In the genomic region with DNA sequence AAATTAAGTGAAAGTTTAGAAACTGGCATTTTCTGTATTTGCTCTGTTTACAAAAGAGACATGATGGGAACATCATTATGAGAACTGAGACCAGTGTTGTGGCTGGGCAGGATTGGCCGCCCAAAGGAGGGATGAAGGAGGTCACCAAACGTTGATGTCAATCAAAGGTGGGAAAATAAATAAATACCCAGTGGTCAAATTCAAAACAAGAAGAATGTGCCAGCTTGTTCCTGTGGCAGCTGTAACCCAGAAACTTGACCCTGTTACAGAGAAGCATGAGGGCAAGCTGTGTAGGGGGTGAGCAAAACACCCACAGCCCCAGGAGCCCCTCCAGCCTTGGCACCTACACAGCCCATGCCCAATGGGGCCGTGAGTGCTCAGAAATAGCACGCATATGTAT, we compare ENCODE assay signal across 31 cellular contexts.
"Had no signal": no experiment of that assay in that cellular context is flagged by ENCODE, and none has a peak within 500 bp of the region (broad histone marks: within the 10 kb centered on the region; RNA-seq: fewer than 3 reads in every experiment).

No MANE protein-coding gene starts in this region.

- H3K4me2 ChIP-seq: smooth muscle cell had no signal

- ATAC-seq: naive thymus-derived CD8-positive, alpha-beta T cell; natural killer cell treated with Interleukin-12 subunit alpha and Interleukin-12 subunit beta and Interleukin-15 and Interleukin-18, amount 100 ng/mL, for 72 hours; pancreas; psoas muscle; right cardiac atrium; right lobe of liver; stimulated activated memory B cell treated with anti-CD40 and anti-IgM and Interleukin-4, amounts not matched to agents 10 μg/mL and 1 μg/mL and 100 μg/mL, for 72 hours; stimulated activated naive CD8-positive, alpha-beta T cell treated with anti-CD3 and anti-CD28 coated beads, Interleukin-15, amount 100 ng/mL, for 72 hours; stimulated activated naive CD8-positive, alpha-beta T cell treated with anti-CD3 and anti-CD28 coated beads, Interleukin-15, Interleukin-2, amounts not matched to agents 100 U/mL and 50 U/mL, for 24 hours had no signal

- H3K9me3 Mint-ChIP-seq: natural killer cell treated with Interleukin-12 subunit alpha and Interleukin-12 subunit beta and Interleukin-15 and Interleukin-18, amount 100 ng/mL, for 72 hours; nephron progenitor cell; stimulated activated memory B cell treated with anti-CD40 and anti-IgM and Interleukin-4, amounts not matched to agents 10 μg/mL and 1 μg/mL and 100 μg/mL, for 72 hours; stimulated activated naive CD8-positive, alpha-beta T cell treated with anti-CD3 and anti-CD28 coated beads, Interleukin-15, amount 100 ng/mL, for 72 hours; type B pancreatic cell had no signal

- H3K27me3 ChIP-seq: neutrophil, pancreas, right lobe of liver, sigmoid colon, spleen, suprapubic skin, testis, tibial artery, transverse colon, vagina had no signal

- H3K27ac Mint-ChIP-seq: natural killer cell treated with Interleukin-12 subunit alpha and Interleukin-12 subunit beta and Interleukin-15 and Interleukin-18, amount 100 ng/mL, for 72 hours; progenitor cell of endocrine pancreas; stimulated activated memory B cell treated with anti-CD40 and anti-IgM and Interleukin-4, amounts not matched to agents 10 μg/mL and 1 μg/mL and 100 μg/mL, for 72 hours; stimulated activated naive CD8-positive, alpha-beta T cell treated with anti-CD3 and anti-CD28 coated beads, Interleukin-15, amount 100 ng/mL, for 72 hours; type B pancreatic cell had no signal

- H3K4me3 ChIP-seq: pancreas, psoas muscle, right lobe of liver, sigmoid colon, skin epidermis, smooth muscle cell, spleen, suprapubic skin, testis, tibial artery, transverse colon, vagina had no signal

- H3K4me1 ChIP-seq: psoas muscle, right lobe of liver, sigmoid colon, spleen, testis, tibial artery, transverse colon, vagina had no signal

- H3K9me3 ChIP-seq: neutrophil, pancreas, psoas muscle, right lobe of liver, sigmoid colon, spleen, suprapubic skin, testis, tibial artery, transverse colon, vagina had no signal

- H3K4me3 Mint-ChIP-seq: naive thymus-derived CD8-positive, alpha-beta T cell; natural killer cell treated with Interleukin-12 subunit alpha and Interleukin-12 subunit beta and Interleukin-15 and Interleukin-18, amount 100 ng/mL, for 72 hours; nephron progenitor cell; neural crest cell; stimulated activated memory B cell treated with anti-CD40 and anti-IgM and Interleukin-4, amounts not matched to agents 10 μg/mL and 1 μg/mL and 100 μg/mL, for 72 hours; stimulated activated naive CD8-positive, alpha-beta T cell treated with anti-CD3 and anti-CD28 coated beads, Interleukin-15, amount 100 ng/mL, for 72 hours; type B pancreatic cell had no signal

- DNase-seq: naive thymus-derived CD8-positive, alpha-beta T cell; nephron progenitor cell; nucleus accumbens; pancreas; psoas muscle; right cardiac atrium; right lobe of liver; sigmoid colon; spleen; stimulated activated CD4-positive, alpha-beta T cell treated with anti-CD3 and anti-CD28 coated beads, Interleukin-12 subunit alpha, Interleukin-12 subunit beta, amount 100 ng/mL, for 4 hours; stimulated activated CD4-positive, alpha-beta T cell treated with anti-CD3 and anti-CD28 coated beads, Interleukin-1b, Interleukin-23, amount 100 ng/mL, for 48 hours; stimulated activated CD4-positive, alpha-beta T cell treated with anti-CD3 and anti-CD28 coated beads, Interleukin-4, amount 100 ng/mL, for 1 hour; stimulated activated CD4-positive, alpha-beta T cell treated with anti-CD3 and anti-CD28 coated beads, Interleukin-4, amount 100 ng/mL, for 4 hours; stimulated activated CD8-positive, alpha-beta memory T cell treated with anti-CD3 and anti-CD28 coated beads, Interleukin-4, amount 100 ng/mL, for 48 hours; stimulated activated naive CD4-positive, alpha-beta T cell; stimulated activated naive CD8-positive, alpha-beta T cell treated with anti-CD3 and anti-CD28 coated beads, Interleukin-15, amount 100 ng/mL, for 72 hours; stimulated activated naive CD8-positive, alpha-beta T cell treated with anti-CD3 and anti-CD28 coated beads, Interleukin-15, Interleukin-2, amounts not matched to agents 100 U/mL and 50 U/mL, for 24 hours; substantia nigra; testis; tibial artery; transverse colon had no signal

- H3K4me1 Mint-ChIP-seq: stimulated activated memory B cell treated with anti-CD40 and anti-IgM and Interleukin-4, amounts not matched to agents 10 μg/mL and 1 μg/mL and 100 μg/mL, for 72 hours; stimulated activated naive CD8-positive, alpha-beta T cell treated with anti-CD3 and anti-CD28 coated beads, Interleukin-15, amount 100 ng/mL, for 72 hours had no signal

- H3K36me3 ChIP-seq: neutrophil, pancreas, right lobe of liver, suprapubic skin, transverse colon, vagina had no signal

- H3K27me3 Mint-ChIP-seq: naive thymus-derived CD8-positive, alpha-beta T cell; natural killer cell treated with Interleukin-12 subunit alpha and Interleukin-12 subunit beta and Interleukin-15 and Interleukin-18, amount 100 ng/mL, for 72 hours; progenitor cell of endocrine pancreas; stimulated activated memory B cell treated with anti-CD40 and anti-IgM and Interleukin-4, amounts not matched to agents 10 μg/mL and 1 μg/mL and 100 μg/mL, for 72 hours; stimulated activated naive CD8-positive, alpha-beta T cell treated with anti-CD3 and anti-CD28 coated beads, Interleukin-15, amount 100 ng/mL, for 72 hours; type B pancreatic cell had no signal

- H3K27ac ChIP-seq: neutrophil, pancreas, psoas muscle, right lobe of liver, sigmoid colon, skin epidermis, spleen, suprapubic skin, testis, tibial artery, transverse colon, vagina had no signal
